ENCODE assay signal across 8 cellular contexts in the genomic region with DNA sequence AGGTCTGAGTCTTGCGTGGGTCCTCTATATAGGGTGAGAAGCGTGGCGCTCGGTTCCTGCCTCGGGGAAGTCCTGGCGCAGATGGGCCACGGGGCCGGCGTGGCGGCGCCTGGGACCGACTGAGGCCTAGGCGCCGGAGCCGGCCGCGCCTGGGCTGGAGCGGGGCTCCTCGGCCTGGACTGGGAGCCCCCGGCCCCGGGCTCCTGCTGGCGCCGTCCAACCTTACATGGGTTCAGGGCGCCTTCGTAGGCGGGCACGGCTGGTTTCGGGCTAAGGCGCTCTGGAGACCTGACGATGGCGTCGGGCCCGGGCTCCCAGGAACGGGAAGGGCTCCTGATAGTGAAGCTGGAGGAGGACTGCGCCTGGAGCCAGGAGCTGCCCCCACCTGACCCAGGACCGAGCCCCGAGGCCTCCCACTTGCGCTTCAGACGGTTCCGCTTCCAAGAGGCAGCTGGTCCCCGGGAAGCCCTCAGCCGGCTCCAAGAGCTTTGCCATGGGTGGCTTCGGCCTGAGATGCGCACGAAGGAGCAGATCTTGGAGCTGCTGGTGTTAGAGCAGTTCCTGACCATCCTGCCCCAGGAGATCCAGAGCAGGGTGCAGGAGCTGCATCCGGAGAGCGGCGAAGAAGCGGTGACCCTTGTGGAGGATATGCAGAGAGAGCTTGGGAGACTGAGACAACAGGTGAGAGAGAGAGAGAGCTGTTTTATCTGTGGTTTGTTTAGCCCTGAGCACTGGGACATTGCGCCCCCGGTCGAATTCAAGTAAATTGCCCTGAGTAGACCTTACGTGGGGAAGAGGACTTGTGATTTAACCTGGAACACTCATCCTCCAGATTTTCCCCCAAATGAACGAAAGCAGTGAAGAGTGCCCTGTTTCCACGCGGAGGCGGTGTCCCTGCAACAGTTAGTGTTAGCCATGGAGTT. TPM values are rescaled to one million over a fixed set of nuclear protein-coding genes. Genes with fewer than 3 reads are reported as not detected.
DNase-seq lines count a peak whose midpoint lies in the region; ATAC-seq and TF ChIP-seq lines count a peak whose summit lies in the region.

No MANE protein-coding gene starts in this region.

- H3F3A ChIP-seq in neural cell (ENCODE audit: insufficient read depth, low read length, poor library complexity, severe bottlenecking), result no peaks in the 10 kb centered on the region

- TF ChIP-seq EP300 in neural cell (conservative IDR thresholded peaks at IDR 0.05; ENCODE audit: poor library complexity, severe bottlenecking), result no peak

- peak overlapping the region; percentile 90 for H3K9ac ChIP-seq in neural cell (ENCODE audit: low read length)

- H3K36me3 ChIP-seq in MG63, result peaks cover 52% of the 10 kb centered on the region
- H3K36me3 ChIP-seq in effector memory CD4-positive, alpha-beta T cell (ENCODE audit: control insufficient read depth, insufficient read depth, low read length), result peaks cover 28% of the 10 kb centered on the region
- H3K36me3 ChIP-seq in neural cell (ENCODE audit: insufficient read depth, low read length), result no peaks in the 10 kb centered on the region

- no peak for ATAC-seq in HG03025 (IDR thresholded peaks at IDR 0.05; ENCODE audit: low FRiP score, unreplicated experiment)
- ATAC-seq in HG03139 (IDR thresholded peaks at IDR 0.05; ENCODE audit: unreplicated experiment), result no peak

- peaks cover 32% of the 10 kb centered on the region for H3K79me2 ChIP-seq in neural cell (replicated peaks; ENCODE audit: insufficient read depth, low read length)

- H3K9me3 ChIP-seq in MG63 (peaks cover 43% of the 10 kb centered on the region), neural cell (ENCODE audit: low read length) (no peaks in the 10 kb centered on the region)
- no peaks in the 10 kb centered on the region for H3K9me3 ChIP-seq in effector memory CD4-positive, alpha-beta T cell (ENCODE audit: control insufficient read depth, low read length)

- no peaks in the 10 kb centered on the region for H4K20me1 ChIP-seq in neural cell (ENCODE audit: insufficient read depth)

- peak overlapping the region; percentile 98 for H3K4me2 ChIP-seq in neural cell (ENCODE audit: low read length)

- DNase-seq in GM12865 (ENCODE audit: low read depth) (peak; percentile 12), MG63 (no peak), DMS79 (lab: John Stamatoyannopoulos, UW) (no peak), Kasumi-1 (lab: John Stamatoyannopoulos, UW) (no peak)
- DNase-seq in effector memory CD4-positive, alpha-beta T cell, result no peak

- H3K9me2 ChIP-seq in neural cell (ENCODE audit: insufficient read depth, low read length), result no peaks in the 10 kb centered on the region

- TF ChIP-seq CTCF in GM12865 (IDR thresholded peaks at IDR 0.05; ENCODE audit: insufficient read depth, low read depth, low read length, missing control alignments) (no peak), neural cell (IDR thresholded peaks at IDR 0.05; ENCODE audit: poor library complexity, severe bottlenecking) (no peak)

- H3K4me1 ChIP-seq in effector memory CD4-positive, alpha-beta T cell (ENCODE audit: control insufficient read depth, insufficient read depth, low read length, poor library complexity, severe bottlenecking), result peaks cover 20% of the 10 kb centered on the region

- H3K4me3 ChIP-seq in GM12865 (ENCODE audit: low read depth, low read length) (peak overlapping the region; percentile 82), MG63 (peak overlapping the region; percentile 67), neural cell (ENCODE audit: low read length) (peak overlapping the region; percentile 98)
- peak overlapping the region; percentile 85 for H3K4me3 ChIP-seq in effector memory CD4-positive, alpha-beta T cell (ENCODE audit: insufficient read depth, low read depth, low read length, poor library complexity, severe bottlenecking)

- no peak overlapping the region for H2AFZ ChIP-seq in neural cell (ENCODE audit: low read depth, low read length)

- H3K27me3 ChIP-seq in MG63, result no peaks in the 10 kb centered on the region
- H3K27me3 ChIP-seq in effector memory CD4-positive, alpha-beta T cell (replicated peaks; ENCODE audit: control insufficient read depth, insufficient read depth, low read length, poor library complexity, severe bottlenecking), result no peaks in the 10 kb centered on the region
- no peaks in the 10 kb centered on the region for H3K27me3 ChIP-seq in neural cell (ENCODE audit: insufficient read depth, low read depth, low read length)

- TF ChIP-seq RAD21 in neural cell (conservative IDR thresholded peaks at IDR 0.05), result no peak

- peak overlapping the region; percentile 88 for H3K27ac ChIP-seq in effector memory CD4-positive, alpha-beta T cell (ENCODE audit: insufficient read depth, low read length, poor library complexity, severe bottlenecking)
- H3K27ac ChIP-seq in neural cell (ENCODE audit: low read length), result peak overlapping the region; percentile 94

TF ChIP-seq in neural cell, 6 proteins besides CTCF, POLR2A, EP300 and RAD21:
- no peak for TF ChIP-seq POLR2AphosphoS5 (IDR thresholded peaks at IDR 0.05)
- no peak for TF ChIP-seq MXI1 (conservative IDR thresholded peaks at IDR 0.05; ENCODE audit: poor library complexity, severe bottlenecking)
- TF ChIP-seq EZH2 (IDR thresholded peaks at IDR 0.05; ENCODE audit: borderline replicate concordance, insufficient read depth, low read length, poor library complexity, severe bottlenecking), result no peak
- no peak for TF ChIP-seq TAF1 (IDR thresholded peaks at IDR 0.05; ENCODE audit: low read depth)
- no peak for TF ChIP-seq SMC3 (conservative IDR thresholded peaks at IDR 0.05; ENCODE audit: poor library complexity)
- TF ChIP-seq, protein P1, sequence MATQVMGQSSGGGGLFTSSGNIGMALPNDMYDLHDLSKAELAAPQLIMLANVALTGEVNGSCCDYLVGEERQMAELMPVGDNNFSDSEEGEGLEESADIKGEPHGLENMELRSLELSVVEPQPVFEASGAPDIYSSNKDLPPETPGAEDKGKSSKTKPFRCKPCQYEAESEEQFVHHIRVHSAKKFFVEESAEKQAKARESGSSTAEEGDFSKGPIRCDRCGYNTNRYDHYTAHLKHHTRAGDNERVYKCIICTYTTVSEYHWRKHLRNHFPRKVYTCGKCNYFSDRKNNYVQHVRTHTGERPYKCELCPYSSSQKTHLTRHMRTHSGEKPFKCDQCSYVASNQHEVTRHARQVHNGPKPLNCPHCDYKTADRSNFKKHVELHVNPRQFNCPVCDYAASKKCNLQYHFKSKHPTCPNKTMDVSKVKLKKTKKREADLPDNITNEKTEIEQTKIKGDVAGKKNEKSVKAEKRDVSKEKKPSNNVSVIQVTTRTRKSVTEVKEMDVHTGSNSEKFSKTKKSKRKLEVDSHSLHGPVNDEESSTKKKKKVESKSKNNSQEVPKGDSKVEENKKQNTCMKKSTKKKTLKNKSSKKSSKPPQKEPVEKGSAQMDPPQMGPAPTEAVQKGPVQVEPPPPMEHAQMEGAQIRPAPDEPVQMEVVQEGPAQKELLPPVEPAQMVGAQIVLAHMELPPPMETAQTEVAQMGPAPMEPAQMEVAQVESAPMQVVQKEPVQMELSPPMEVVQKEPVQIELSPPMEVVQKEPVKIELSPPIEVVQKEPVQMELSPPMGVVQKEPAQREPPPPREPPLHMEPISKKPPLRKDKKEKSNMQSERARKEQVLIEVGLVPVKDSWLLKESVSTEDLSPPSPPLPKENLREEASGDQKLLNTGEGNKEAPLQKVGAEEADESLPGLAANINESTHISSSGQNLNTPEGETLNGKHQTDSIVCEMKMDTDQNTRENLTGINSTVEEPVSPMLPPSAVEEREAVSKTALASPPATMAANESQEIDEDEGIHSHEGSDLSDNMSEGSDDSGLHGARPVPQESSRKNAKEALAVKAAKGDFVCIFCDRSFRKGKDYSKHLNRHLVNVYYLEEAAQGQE (IDR thresholded peaks at IDR 0.05; ENCODE audit: borderline replicate concordance), result no peak

RNA-seq across cellular contexts. Expression of a gene that starts 0.5 kb away (rescaled TPM):
- total RNA-seq in MG63 (2014; rRNA removed; shearing (Covaris generic); ENCODE audit: low replicate concordance), result 48.3 and 74.7 TPM in 2 replicates
- polyA plus RNA-seq in neural cell, result 65.4 and 88.4 TPM in 2 replicates
- 79.6 and 90.3 TPM in 2 replicates for polyA minus RNA-seq in neural cell

RNA-seq across cellular contexts. Expression of a gene that starts 21.4 kb away (rescaled TPM):
- total RNA-seq in MG63 (2014; rRNA removed; shearing (Covaris generic); ENCODE audit: low replicate concordance), result 5.2 and 10.7 TPM in 2 replicates
- 21.7 and 25.2 TPM in 2 replicates for polyA plus RNA-seq in neural cell
- 20.5 and 27.7 TPM in 2 replicates for polyA minus RNA-seq in neural cell

RNA-seq across cellular contexts. Expression of a gene that starts 21.5 kb away (rescaled TPM):
- total RNA-seq in MG63 (2014; rRNA removed; shearing (Covaris generic); ENCODE audit: low replicate concordance), result 13.7 and 20.3 TPM in 2 replicates
- polyA plus RNA-seq in neural cell, result 58.3 and 76.0 TPM in 2 replicates
- 56.4 and 58.7 TPM in 2 replicates for polyA minus RNA-seq in neural cell

RNA-seq across cellular contexts. Expression of a gene that starts 27.4 kb away (rescaled TPM):
- total RNA-seq in MG63 (2014; rRNA removed; shearing (Covaris generic); ENCODE audit: low replicate concordance), result 0.07 TPM in 1 of 2 replicates, not detected in the other
- polyA plus RNA-seq in neural cell, result not detected in 2 replicates
- polyA minus RNA-seq in neural cell, result not detected in 2 replicates

RNA-seq across cellular contexts. Expression of a gene that starts 48.8 kb away (rescaled TPM):
- 3.4 and 5.8 TPM in 2 replicates for total RNA-seq in MG63 (2014; rRNA removed; shearing (Covaris generic); ENCODE audit: low replicate concordance)
- 20.8 and 23.0 TPM in 2 replicates for polyA plus RNA-seq in neural cell
- polyA minus RNA-seq in neural cell, result 31.0 and 33.4 TPM in 2 replicates
